8 cellular contexts compared by ENCODE assay signal in genomic region chr16:58264961-58265479, GRCh38. TPM values are rescaled to one million over a fixed set of nuclear protein-coding genes. Genes with fewer than 3 reads are reported as not detected.
DNase-seq lines count a peak whose midpoint lies in the region; ATAC-seq and TF ChIP-seq lines count a peak whose summit lies in the region.

No MANE protein-coding gene starts in this region.

- H3K4me3 ChIP-seq in left ventricle myocardium inferior (no peak overlapping the region), suprapubic skin (no peak overlapping the region), coronary artery (no peak overlapping the region)

- peak; percentile 36 for ATAC-seq in Right ventricle myocardium superior (ENCODE audit: poor library complexity)

- intact Hi-C loops in Right ventricle myocardium superior (cut with DNase I) = no loop called here
- intact Hi-C loops in left ventricle myocardium inferior (cut with micrococcal nuclease) = no loop called here

- no peak for TF ChIP-seq POLR2A in suprapubic skin (IDR thresholded peaks at IDR 0.05)

- H3K27me3 ChIP-seq in left ventricle myocardium inferior (ENCODE audit: low read depth) = no peaks in the 10 kb centered on the region
- no peaks in the 10 kb centered on the region for H3K27me3 ChIP-seq in suprapubic skin

- no peaks in the 10 kb centered on the region for H3K36me3 ChIP-seq in left ventricle myocardium inferior
- H3K36me3 ChIP-seq in suprapubic skin = peaks cover 6% of the 10 kb centered on the region

- no peaks in the 10 kb centered on the region for H3K4me1 ChIP-seq in left ventricle myocardium inferior
- peaks cover 8% of the 10 kb centered on the region for H3K4me1 ChIP-seq in suprapubic skin

- 61% methylated on average over 4 of the region's 4 CpGs for WGBS in suprapubic skin

- no peak for TF ChIP-seq EP300 in suprapubic skin (IDR thresholded peaks at IDR 0.05)

- H3K27ac ChIP-seq in left ventricle myocardium inferior (replicated peaks) (no peak overlapping the region), RWPE1 (peak overlapping the region; percentile 55), suprapubic skin (peak overlapping the region; percentile 59), coronary artery (no peak overlapping the region)

- CTCF ChIA-PET in RWPE1 (lab: Yijun Ruan, JAX) = no interaction called here

- POLR2A ChIA-PET in RWPE1 (lab: Yijun Ruan, JAX; ENCODE audit: low non-redundant PET) = no interaction called here

- no peak for TF ChIP-seq CTCF in left ventricle myocardium inferior (IDR thresholded peaks at IDR 0.05; ENCODE audit: borderline replicate concordance)
- TF ChIP-seq CTCF in RWPE1 (conservative IDR thresholded peaks at IDR 0.05; ENCODE audit: low read depth) = no peak
- no peak for TF ChIP-seq CTCF in suprapubic skin (IDR thresholded peaks at IDR 0.05)
- TF ChIP-seq CTCF in coronary artery (IDR thresholded peaks at IDR 0.05) = no peak

- H3K9me3 ChIP-seq in left ventricle myocardium inferior (replicated peaks) = no peaks in the 10 kb centered on the region
- H3K9me3 ChIP-seq in suprapubic skin = no peaks in the 10 kb centered on the region

- DNase-seq in Right ventricle myocardium superior (no peak), left ventricle myocardium inferior (no peak), RWPE1 (ENCODE audit: low spot score) (peak; percentile 86), fibroblast of peridontal ligament (ENCODE audit: extremely low read depth) (peak; percentile 72), suprapubic skin (ENCODE audit: low spot score in 2 of 2) (no peak), NCI-H1694 (lab: John Stamatoyannopoulos, UW) (no peak), NCI-H526 (lab: John Stamatoyannopoulos, UW) (no peak), coronary artery (ENCODE audit: low spot score) (no peak)

RNA-seq across cellular contexts. Expression of gene PRSS54, which starts 29.8 kb away (rescaled TPM):
- not detected for total RNA-seq in Right ventricle myocardium superior
- total RNA-seq in left ventricle myocardium inferior = not detected
- not detected for total RNA-seq in suprapubic skin

Comparison
In these comparisons a context has a peak if more than half of its experiments do, and no peak if none do; other contexts are left out.
1. DNase-seq: peak in RWPE1 (single experiment) and fibroblast of peridontal ligament (single experiment); none in Right ventricle myocardium superior (single experiment), left ventricle myocardium inferior (single experiment), suprapubic skin (0 of 2), NCI-H1694 (single experiment), NCI-H526 (0 of 2) and coronary artery (single experiment).
2. H3K27ac ChIP-seq: peak in RWPE1 (single experiment) and suprapubic skin (single experiment); none in left ventricle myocardium inferior (single experiment) and coronary artery (0 of 2).